In the genomic region with DNA sequence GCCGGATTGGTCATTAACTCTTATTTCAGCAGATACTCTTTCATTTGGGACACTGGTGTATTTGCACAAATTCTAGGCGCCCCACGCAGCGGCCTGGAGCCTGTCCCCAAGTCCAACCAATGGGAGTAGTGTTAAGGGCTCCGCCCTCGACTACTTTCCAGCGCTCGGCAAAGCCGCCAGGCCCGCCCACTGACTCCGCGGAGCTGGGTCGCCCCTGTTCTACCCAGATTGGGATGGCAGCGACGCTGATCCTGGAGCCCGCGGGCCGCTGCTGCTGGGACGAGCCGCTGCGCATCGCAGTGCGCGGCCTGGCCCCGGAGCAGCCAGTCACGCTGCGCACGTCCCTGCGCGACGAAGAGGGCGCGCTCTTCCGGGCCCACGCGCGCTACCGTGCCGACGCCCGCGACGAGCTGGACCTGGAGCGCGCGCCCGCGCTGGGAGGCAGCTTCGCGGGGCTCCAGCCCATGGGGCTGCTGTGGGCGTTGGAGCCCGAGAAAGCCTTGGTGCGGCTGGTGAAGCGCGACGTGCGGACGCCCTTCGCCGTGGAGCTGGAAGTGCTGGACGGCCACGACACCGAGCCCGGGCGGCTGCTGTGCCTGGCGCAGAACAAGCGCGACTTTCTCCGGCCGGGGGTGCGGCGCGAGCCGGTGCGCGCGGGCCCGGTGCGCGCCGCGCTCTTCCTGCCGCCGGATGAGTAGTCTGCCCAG, we compare ENCODE assay signal across 8 cellular contexts. TPM values are rescaled to one million over a fixed set of nuclear protein-coding genes. Genes with fewer than 3 reads are reported as not detected.
DNase-seq lines count a peak whose midpoint lies in the region; ATAC-seq and TF ChIP-seq lines count a peak whose summit lies in the region.

A gene with protein sequence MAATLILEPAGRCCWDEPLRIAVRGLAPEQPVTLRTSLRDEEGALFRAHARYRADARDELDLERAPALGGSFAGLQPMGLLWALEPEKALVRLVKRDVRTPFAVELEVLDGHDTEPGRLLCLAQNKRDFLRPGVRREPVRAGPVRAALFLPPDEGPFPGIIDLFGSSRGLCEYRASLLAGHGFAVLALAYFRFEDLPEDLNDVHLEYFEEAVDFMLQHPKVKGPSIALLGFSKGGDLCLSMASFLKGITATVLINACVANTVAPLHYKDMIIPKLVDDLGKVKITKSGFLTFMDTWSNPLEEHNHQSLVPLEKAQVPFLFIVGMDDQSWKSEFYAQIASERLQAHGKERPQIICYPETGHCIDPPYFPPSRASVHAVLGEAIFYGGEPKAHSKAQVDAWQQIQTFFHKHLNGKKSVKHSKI (plus strand): TSS at position 179 of the 707 bp plus-strand sequence. CDS start 55 bp downstream, at position 234.

- peak within 1 kb of the TSS in 1 of 3 donors; percentile 71 for H3K27ac Mint-ChIP-seq in IgD-negative memory B cell
- no peak within 1 kb of the TSS for H3K27ac Mint-ChIP-seq in activated naive CD8-positive, alpha-beta T cell treated with anti-CD3 and anti-CD28 coated beads, Interleukin-2, amount 50 U/mL, for 24 hours

- H2BK5ac ChIP-seq in trophoblast cell (ENCODE audit: low read depth, low read length, poor library complexity) = no peak within 1 kb of the TSS

- H3K4me1 ChIP-seq in heart left ventricle (peaks cover 0 to 8% (median 0%) of the 10 kb centered on the region in 12 donors), trophoblast cell (ENCODE audit: control insufficient read depth in 1 of 2, insufficient read depth in 2 of 2, low read length in 2 of 2) (no peaks in the 10 kb centered on the region), transverse colon (peaks cover 0 to 4% (median 2%) of the 10 kb centered on the region in 4 donors)

- peak within 1 kb of the TSS; percentile 76 for H3K18ac ChIP-seq in trophoblast cell (ENCODE audit: low read length)

- H3K36me3 ChIP-seq in heart left ventricle (no peaks in the 10 kb centered on the region), trophoblast cell (ENCODE audit: control insufficient read depth in 1 of 2, insufficient read depth in 2 of 2, low read length in 2 of 2) (no peaks in the 10 kb centered on the region), transverse colon (no peaks in the 10 kb centered on the region)

- H3K4me3 ChIP-seq in heart left ventricle (peak within 1 kb of the TSS; percentile 37 to 82 (median 68)), trophoblast cell (ENCODE audit: low read depth, low read length) (peak within 1 kb of the TSS; percentile 75), transverse colon (peak within 1 kb of the TSS; percentile 27 to 73 (median 59))

- no peak within 1 kb of the TSS for H3K23ac ChIP-seq in trophoblast cell (ENCODE audit: low read length)

- H3K4ac ChIP-seq in trophoblast cell (ENCODE audit: low read depth, low read length) = peak within 1 kb of the TSS; percentile 47

- DNase-seq in COLO829 (ENCODE audit: low spot score) (peak; percentile 24), SW 1271 (lab: John Stamatoyannopoulos, UW) (peak; percentile 52 to 75), heart left ventricle (peak; percentile 63 to 80 (median 78)), trophoblast cell (peak; percentile 69 to 82), transverse colon (peak; percentile 75)
- DNase-seq in activated naive CD8-positive, alpha-beta T cell treated with anti-CD3 and anti-CD28 coated beads, Interleukin-2, amount 50 U/mL, for 24 hours = peak; percentile 74

- intact Hi-C loops in heart left ventricle (cut with DNase I) (no loop called here), transverse colon (cut with DNase I; ENCODE audit: low total_unique reads) (no loop called here)

- H3K4me3 Mint-ChIP-seq in IgD-negative memory B cell = peak within 1 kb of the TSS; percentile 82 to 93 (median 90)
- peak within 1 kb of the TSS; percentile 77 for H3K4me3 Mint-ChIP-seq in activated naive CD8-positive, alpha-beta T cell treated with anti-CD3 and anti-CD28 coated beads, Interleukin-2, amount 50 U/mL, for 24 hours

- no peaks in the 10 kb centered on the region for H3K27me3 Mint-ChIP-seq in IgD-negative memory B cell
- H3K27me3 Mint-ChIP-seq in activated naive CD8-positive, alpha-beta T cell treated with anti-CD3 and anti-CD28 coated beads, Interleukin-2, amount 50 U/mL, for 24 hours = peaks cover 5% of the 10 kb centered on the region

- H4K8ac ChIP-seq in trophoblast cell (ENCODE audit: low read depth, low read length) = peak within 1 kb of the TSS; percentile 92

- peaks cover 0 to 5% (median 0%) of the 10 kb centered on the region in 9 donors for H3K27me3 ChIP-seq in heart left ventricle
- H3K27me3 ChIP-seq in trophoblast cell (ENCODE audit: insufficient read depth, low read length) = no peaks in the 10 kb centered on the region
- H3K27me3 ChIP-seq in transverse colon = no peaks in the 10 kb centered on the region

- peaks cover 3% of the 10 kb centered on the region for H3K79me2 ChIP-seq in trophoblast cell (ENCODE audit: control insufficient read depth, insufficient read depth, low read length, poor library complexity)

- H3K27ac ChIP-seq in heart left ventricle (peak within 1 kb of the TSS; percentile 63 to 87 (median 80)), trophoblast cell (ENCODE audit: low read depth, low read length) (no peak within 1 kb of the TSS), transverse colon (peak within 1 kb of the TSS; percentile 82 to 84 (median 82))

- TF ChIP-seq CTCF in heart left ventricle (IDR thresholded peaks at IDR 0.05) (no peak), transverse colon (IDR thresholded peaks at IDR 0.05) (no peak)

- H2AK5ac ChIP-seq in trophoblast cell (ENCODE audit: low read length) = no peak within 1 kb of the TSS

- peaks cover 7% of the 10 kb centered on the region for H3K79me1 ChIP-seq in trophoblast cell (ENCODE audit: low read length)

- H2BK120ac ChIP-seq in trophoblast cell (ENCODE audit: insufficient read depth, low read length, poor library complexity) = peak within 1 kb of the TSS; percentile 85

- peaks cover 0 to 2% (median 0%) of the 10 kb centered on the region in 3 donors for H3K4me1 Mint-ChIP-seq in IgD-negative memory B cell
- peaks cover 6% of the 10 kb centered on the region for H3K4me1 Mint-ChIP-seq in activated naive CD8-positive, alpha-beta T cell treated with anti-CD3 and anti-CD28 coated beads, Interleukin-2, amount 50 U/mL, for 24 hours

- in situ Hi-C loops in transverse colon (cut with MboI; ENCODE audit: low pct_ligation_motif_present in 1 of 4, low pct_unique_long_range_greater_than_20kb in 1 of 4, low sequenced_read_pairs in 3 of 4) = no loop called here

- no peaks in the 10 kb centered on the region for H3K36me3 Mint-ChIP-seq in IgD-negative memory B cell
- no peaks in the 10 kb centered on the region for H3K36me3 Mint-ChIP-seq in activated naive CD8-positive, alpha-beta T cell treated with anti-CD3 and anti-CD28 coated beads, Interleukin-2, amount 50 U/mL, for 24 hours (ENCODE audit: low read depth)

- peaks cover 0 to 8% (median 0%) of the 10 kb centered on the region in 12 donors for H3K9me3 ChIP-seq in heart left ventricle
- H3K9me3 ChIP-seq in trophoblast cell (ENCODE audit: insufficient read depth, low read depth, low read length) = peaks cover 2% of the 10 kb centered on the region
- no peaks in the 10 kb centered on the region for H3K9me3 ChIP-seq in transverse colon

- no peak for TF ChIP-seq POLR2A in heart left ventricle (IDR thresholded peaks at IDR 0.05)
- TF ChIP-seq POLR2A in transverse colon (IDR thresholded peaks at IDR 0.05) = peak; percentile 32

- H3K14ac ChIP-seq in trophoblast cell (ENCODE audit: low read length) = peak within 1 kb of the TSS; percentile 80

- H3K9me3 Mint-ChIP-seq in IgD-negative memory B cell = no peaks in the 10 kb centered on the region
- H3K9me3 Mint-ChIP-seq in activated naive CD8-positive, alpha-beta T cell treated with anti-CD3 and anti-CD28 coated beads, Interleukin-2, amount 50 U/mL, for 24 hours = no peaks in the 10 kb centered on the region

- peak within 1 kb of the TSS; percentile 77 for H4K91ac ChIP-seq in trophoblast cell (ENCODE audit: low read depth, low read length)

- H4K12ac ChIP-seq in trophoblast cell (ENCODE audit: low read depth, low read length) = peak within 1 kb of the TSS; percentile 78

- H3K4me2 ChIP-seq in trophoblast cell (ENCODE audit: low read length) = peak within 1 kb of the TSS; percentile 87

- H2BK12ac ChIP-seq in trophoblast cell (ENCODE audit: low read length) = peak within 1 kb of the TSS; percentile 35

- TF ChIP-seq EP300 in transverse colon (IDR thresholded peaks at IDR 0.05; ENCODE audit: low read depth) = no peak

- ATAC-seq in GM21360 (IDR thresholded peaks at IDR 0.05; ENCODE audit: unreplicated experiment) (peak; percentile 69), heart left ventricle (peak; percentile 80 to 96 (median 94))
- peak; percentile 93 for ATAC-seq in activated naive CD8-positive, alpha-beta T cell treated with anti-CD3 and anti-CD28 coated beads, Interleukin-2, amount 50 U/mL, for 24 hours

- peak within 1 kb of the TSS; percentile 73 for H2AFZ ChIP-seq in trophoblast cell (ENCODE audit: insufficient read depth, low read length, poor library complexity)

- H3K9ac ChIP-seq in trophoblast cell (ENCODE audit: low read length) = no peak within 1 kb of the TSS

- WGBS in heart left ventricle, 4 donors = 1% methylated on average over 21 to 84 of the region's 84 CpGs
- no CpG with 5 or more reads among the region's 84 CpGs for WGBS in trophoblast cell (ENCODE audit: extremely low coverage, insufficient coverage, insufficient read length)
- 0% methylated on average over 27 of the region's 84 CpGs; no CpG with 5 or more reads in 1 of the 2 donors for WGBS in transverse colon (ENCODE audit: low coverage in 1 of 2), 2 donors

RNA-seq across cellular contexts. Expression of the gene that starts here (rescaled TPM):
- polyA plus RNA-seq in IgD-negative memory B cell (not detected), heart left ventricle (not detected)
- total RNA-seq in heart left ventricle (under 1 TPM in 1 of 9 donors, not detected in 8; 0.36 TPM), transverse colon (not detected)
- polyA plus RNA-seq in trophoblast cell (2013) = not detected in 2 replicates

Comparison
In these comparisons a context has a peak if more than half of its experiments do, and no peak if none do; other contexts are left out.
1. Peak in DNase-seq, ATAC-seq, H3K4me3 ChIP-seq and H3K27ac ChIP-seq in heart left ventricle; RNA of the gene not detected or under 1 TPM.
2. Peak in DNase-seq, H3K4me3 ChIP-seq and H3K27ac ChIP-seq in transverse colon; RNA of the gene not detected or under 1 TPM.
3. DNase-seq: peak in every context shown above with its lines; median percentile 78 in heart left ventricle; 76 in trophoblast cell; 75 in transverse colon; 74 in activated naive CD8-positive, alpha-beta T cell treated with anti-CD3 and anti-CD28 coated beads, Interleukin-2, amount 50 U/mL, for 24 hours; 64 in SW 1271; 24 in COLO829.